In the genomic region with DNA sequence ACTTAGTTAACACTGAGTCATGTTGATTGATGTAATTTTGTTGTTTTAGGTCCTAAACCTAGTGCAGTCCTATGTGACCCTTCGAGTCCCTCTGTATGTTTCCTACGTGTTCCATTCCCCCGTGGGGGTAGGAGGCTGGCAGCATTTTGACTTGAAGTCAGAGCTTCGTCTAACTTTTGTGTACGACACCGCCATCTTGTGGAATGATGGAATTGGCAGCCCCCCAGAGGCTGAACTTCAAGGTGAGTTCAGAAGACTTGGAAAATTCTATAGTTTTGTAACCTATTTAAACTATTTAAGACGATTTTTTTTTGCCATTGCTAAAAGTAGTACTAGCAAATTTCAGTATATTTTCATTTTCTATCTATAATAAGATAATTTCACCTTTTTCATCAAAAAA, we compare ENCODE assay signal across 1 cellular context.
TF ChIP-seq lines count a peak whose summit lies in the region.

No MANE protein-coding gene starts in this region.

TF ChIP-seq in GM23338, 12 proteins besides CTCF, POLR2A, EP300 and RAD21 (continued from another document):
- no peak for TF ChIP-seq REST (IDR thresholded peaks at IDR 0.05; ENCODE audit: unreplicated experiment)
- no peak for TF ChIP-seq JUNB (IDR thresholded peaks at IDR 0.05; ENCODE audit: unreplicated experiment)
- no peak for TF ChIP-seq NANOG (IDR thresholded peaks at IDR 0.05; ENCODE audit: borderline replicate concordance)
- no peak for TF ChIP-seq CREB1 (CRISPR knock-in tag; IDR thresholded peaks at IDR 0.05; ENCODE audit: low read depth)
- TF ChIP-seq STAT1 (IDR thresholded peaks at IDR 0.05; ENCODE audit: unreplicated experiment), result no peak
- TF ChIP-seq EZH2 (IDR thresholded peaks at IDR 0.05; ENCODE audit: low read depth, unreplicated experiment), result no peak
- no peak for TF ChIP-seq ZNF114 (CRISPR knock-in tag; IDR thresholded peaks at IDR 0.05)
- TF ChIP-seq EZH2phosphoT487 (IDR thresholded peaks at IDR 0.05; ENCODE audit: unreplicated experiment), result no peak
TF ChIP-seq in GM23338: peak in this region for 0.
